In genomic region chr4:98905834-98906233, GRCh38 we compare ENCODE assay signal across 29 cellular contexts. TPM values are rescaled to one million over a fixed set of nuclear protein-coding genes. Genes with fewer than 3 reads are reported as not detected.
DNase-seq lines count a peak whose midpoint lies in the region; ATAC-seq and TF ChIP-seq lines count a peak whose summit lies in the region.
"Had no signal": no experiment of that assay in that cellular context is flagged by ENCODE, and none has a peak within 500 bp of the region (broad histone marks: within the 10 kb centered on the region; RNA-seq: fewer than 3 reads in every experiment).

No MANE protein-coding gene starts in this region.

- peaks cover 59% of the 10 kb centered on the region for H3K36me3 Mint-ChIP-seq in stimulated activated naive CD8-positive, alpha-beta T cell treated with anti-CD3 and anti-CD28 coated beads, Interleukin-15, Interleukin-2, amounts not matched to agents 100 ng/mL and 50 ng/mL, for 24 hours (ENCODE audit: low read depth)
- H3K36me3 Mint-ChIP-seq in activated naive CD8-positive, alpha-beta T cell treated with anti-CD3 and anti-CD28 coated beads, Interleukin-2, amount 50 U/mL, for 24 hours (ENCODE audit: low read depth), result peaks cover 47% of the 10 kb centered on the region

- H3K9me3 ChIP-seq in PC-3 (ENCODE audit: low read length), result no peaks in the 10 kb centered on the region
- H3K9me3 ChIP-seq: stomach, tibial nerve had no signal

- no peak for ATAC-seq in stimulated activated naive CD8-positive, alpha-beta T cell treated with anti-CD3 and anti-CD28 coated beads, Interleukin-15, Interleukin-2, amounts not matched to agents 100 U/mL and 50 U/mL, for 24 hours
- ATAC-seq in activated naive CD8-positive, alpha-beta T cell treated with anti-CD3 and anti-CD28 coated beads, Interleukin-2, amount 50 U/mL, for 24 hours, result no peak
- ATAC-seq in HG03457 (IDR thresholded peaks at IDR 0.05; ENCODE audit: unreplicated experiment) (no peak), GM19463 (IDR thresholded peaks at IDR 0.05; ENCODE audit: unreplicated experiment) (no peak), PC-3 (no peak)

- POLR2A ChIA-PET in PC-3 (lab: Charles Lee; ENCODE audit: unreplicated experiment), result no interaction called here

- intact Hi-C loops in PC-3 (cut with micrococcal nuclease), result no loop called here

- peaks cover 77% of the 10 kb centered on the region for H3K4me1 Mint-ChIP-seq in stimulated activated naive CD8-positive, alpha-beta T cell treated with anti-CD3 and anti-CD28 coated beads, Interleukin-15, Interleukin-2, amounts not matched to agents 100 ng/mL and 50 ng/mL, for 24 hours (ENCODE audit: low read depth)
- peaks cover 61% of the 10 kb centered on the region for H3K4me1 Mint-ChIP-seq in activated naive CD8-positive, alpha-beta T cell treated with anti-CD3 and anti-CD28 coated beads, Interleukin-2, amount 50 U/mL, for 24 hours

- H3K27me3 ChIP-seq in PC-3 (ENCODE audit: low read length), result no peaks in the 10 kb centered on the region
- H3K27me3 ChIP-seq: BLaER1 treated with 17β-estradiol and CSF1 and Interleukin-3, amounts not matched to agents 10 nM and 100 nM; stomach; tibial nerve had no signal

- H3K79me2 ChIP-seq in PC-3 (ENCODE audit: low read length), result peaks cover 99% of the 10 kb centered on the region

- H3K9me3 Mint-ChIP-seq in stimulated activated naive CD8-positive, alpha-beta T cell treated with anti-CD3 and anti-CD28 coated beads, Interleukin-15, Interleukin-2, amounts not matched to agents 100 ng/mL and 50 ng/mL, for 24 hours, result no peaks in the 10 kb centered on the region
- H3K9me3 Mint-ChIP-seq in activated naive CD8-positive, alpha-beta T cell treated with anti-CD3 and anti-CD28 coated beads, Interleukin-2, amount 50 U/mL, for 24 hours, result no peaks in the 10 kb centered on the region
- H3K9me3 Mint-ChIP-seq: activated B cell treated with CpG ODN at 0.5 μM for 24 hours, H9 had no signal

- H3F3A ChIP-seq in PC-3 (ENCODE audit: low read length, unreplicated experiment), result no peaks in the 10 kb centered on the region

- H3K4me3 Mint-ChIP-seq in stimulated activated naive CD8-positive, alpha-beta T cell treated with anti-CD3 and anti-CD28 coated beads, Interleukin-15, Interleukin-2, amounts not matched to agents 100 ng/mL and 50 ng/mL, for 24 hours, result no peak overlapping the region
- no peak overlapping the region for H3K4me3 Mint-ChIP-seq in activated naive CD8-positive, alpha-beta T cell treated with anti-CD3 and anti-CD28 coated beads, Interleukin-2, amount 50 U/mL, for 24 hours
- H3K4me3 Mint-ChIP-seq: activated B cell treated with CpG ODN at 0.5 μM for 24 hours, H9 had no signal

- peaks cover 4% of the 10 kb centered on the region; the same call in 1 of the 2 replicates for H3K36me3 ChIP-seq in PC-3 (ENCODE audit: low read depth, low read length)

- H3K4me2 ChIP-seq in PC-3 (ENCODE audit: low read length), result no peak overlapping the region
- H3K4me2 ChIP-seq: BLaER1 treated with 17β-estradiol and CSF1 and Interleukin-3, amounts not matched to agents 10 nM and 100 nM; smooth muscle cell had no signal

- TF ChIP-seq CTCF in fibroblast of pulmonary artery (IDR thresholded peaks at IDR 0.05; ENCODE audit: low read length, missing control alignments), result no peak
- no peak for TF ChIP-seq CTCF in PC-3 (conservative IDR thresholded peaks at IDR 0.05; ENCODE audit: low read depth, low read length)

- BruUV-seq in PC-3 (replicated peaks; lab: Mats Ljungman, UMichigan), result no TSS peak

- CTCF ChIA-PET in PC-3 (lab: Charles Lee), result no interaction called here

- H3K4me3 ChIP-seq in fibroblast of pulmonary artery (replicated peaks; ENCODE audit: low read depth, low read length) (no peak overlapping the region), PC-3 (ENCODE audit: low read length) (no peak overlapping the region)
- H3K4me3 ChIP-seq: BLaER1 treated with 17β-estradiol and CSF1 and Interleukin-3, amounts not matched to agents 10 nM and 100 nM; SK-N-MC; smooth muscle cell; stomach; tibial nerve had no signal

- no peak overlapping the region for H3K9ac ChIP-seq in PC-3 (ENCODE audit: low read length)
- H3K9ac ChIP-seq: BLaER1 treated with 17β-estradiol and CSF1 and Interleukin-3, amounts not matched to agents 10 nM and 100 nM had no signal

- H3K4me1 ChIP-seq in PC-3 (ENCODE audit: insufficient read depth, low read length), result no peaks in the 10 kb centered on the region

- H3K27me3 Mint-ChIP-seq in stimulated activated naive CD8-positive, alpha-beta T cell treated with anti-CD3 and anti-CD28 coated beads, Interleukin-15, Interleukin-2, amounts not matched to agents 100 ng/mL and 50 ng/mL, for 24 hours, result no peaks in the 10 kb centered on the region
- no peaks in the 10 kb centered on the region for H3K27me3 Mint-ChIP-seq in activated naive CD8-positive, alpha-beta T cell treated with anti-CD3 and anti-CD28 coated beads, Interleukin-2, amount 50 U/mL, for 24 hours
- H3K27me3 Mint-ChIP-seq: activated B cell treated with CpG ODN at 0.5 μM for 24 hours had no signal

- H3K9me2 ChIP-seq in PC-3 (replicated peaks; ENCODE audit: low read length), result no peaks in the 10 kb centered on the region

- H2AFZ ChIP-seq in PC-3 (ENCODE audit: low read length), result no peak overlapping the region

- H3K27ac Mint-ChIP-seq in stimulated activated naive CD8-positive, alpha-beta T cell treated with anti-CD3 and anti-CD28 coated beads, Interleukin-15, Interleukin-2, amounts not matched to agents 100 ng/mL and 50 ng/mL, for 24 hours, result peak overlapping the region; percentile 73
- H3K27ac Mint-ChIP-seq in activated naive CD8-positive, alpha-beta T cell treated with anti-CD3 and anti-CD28 coated beads, Interleukin-2, amount 50 U/mL, for 24 hours, result peak overlapping the region; percentile 19
- H3K27ac Mint-ChIP-seq: activated B cell treated with CpG ODN at 0.5 μM for 24 hours had no signal

- no peak overlapping the region for H3K27ac ChIP-seq in PC-3 (ENCODE audit: low read length)
- H3K27ac ChIP-seq: BLaER1 treated with 17β-estradiol and CSF1 and Interleukin-3, amounts not matched to agents 10 nM and 100 nM; RWPE1; SK-N-MC; stomach; tibial nerve had no signal

- no peak for DNase-seq in stimulated activated naive CD8-positive, alpha-beta T cell treated with anti-CD3 and anti-CD28 coated beads, Interleukin-15, Interleukin-2, amounts not matched to agents 100 U/mL and 50 U/mL, for 24 hours
- no peak for DNase-seq in activated naive CD8-positive, alpha-beta T cell treated with anti-CD3 and anti-CD28 coated beads, Interleukin-2, amount 50 U/mL, for 24 hours
- DNase-seq in fibroblast of pulmonary artery (ENCODE audit: low read depth), result peak; percentile 24
- no peak for DNase-seq in PC-3
- no peak for DNase-seq in AG20443 (ENCODE audit: low spot score)
- DNase-seq: activated B cell treated with CpG ODN at 0.5 μM for 24 hours; activated CD4-positive, alpha-beta T cell treated with anti-CD3 and anti-CD28 coated beads, Interleukin-2, amount 50 U/mL, for 4 hours; activated CD8-positive, alpha-beta memory T cell treated with anti-CD3 and anti-CD28 coated beads, Interleukin-2, amount 50 U/mL, for 4 hours; activated effector memory CD4-positive, alpha-beta T cell treated with anti-CD3 and anti-CD28 coated beads, Interleukin-2, amount 50 U/mL, for 16 hours; amniotic stem cell; central memory CD4-positive, alpha-beta T cell; foreskin melanocyte; H9; hippocampal formation; KBM-7; MM.1S; NCI-H1436; NCI-H526 treated with DMSO at 0.1 percent for 48 hours; stimulated activated CD4-positive, alpha-beta T cell treated with anti-CD3 and anti-CD28 coated beads, Interleukin-4, amount 100 ng/mL, for 4 hours; stomach; T-helper 9 cell had no signal

- peaks cover 60% of the 10 kb centered on the region for H4K20me1 ChIP-seq in PC-3 (ENCODE audit: low read length)

RNA-seq across cellular contexts. Expression of gene EIF4E, which starts 23.1 kb away (rescaled TPM):
- total RNA-seq in PC-3 (2014; rRNA removed), result 110 and 134 TPM in 2 replicates
